Comparison of ENCODE assay signal across 8 cellular contexts in genomic region chr12:54411398-54412241, GRCh38. TPM values are rescaled to one million over a fixed set of nuclear protein-coding genes. Genes with fewer than 3 reads are reported as not detected.
A peak's percentile ranks its signal among the peaks of the same experiment; 100 is the strongest.
DNase-seq lines count a peak whose midpoint lies in the region; ATAC-seq and TF ChIP-seq lines count a peak whose summit lies in the region.

No MANE protein-coding gene starts in this region.

- CTCF ChIA-PET in A673 (lab: Charles Lee): interaction anchor here (0.6 to 1.8 kb wide), 3 partner anchors 12 to 28 kb away, joined by 4 to 12 read pairs (median 4); no protein-coding TSS in a partner anchor

- H3K36me3 ChIP-seq in A673 (ENCODE audit: insufficient read depth, low read length, poor library complexity, severe bottlenecking) (peaks cover 26% of the 10 kb centered on the region), Loucy (ENCODE audit: insufficient read depth, low read length) (peaks cover 44% of the 10 kb centered on the region)

- H3F3A ChIP-seq in Loucy (ENCODE audit: low read depth): peaks cover 9% of the 10 kb centered on the region; the same call in 1 of the 2 replicates

- BruUV-seq in A673 (replicated peaks; lab: Mats Ljungman, UMichigan): no TSS peak

- H3K36me3 Mint-ChIP-seq in activated T-cell treated with anti-CD3 and anti-CD28 coated beads, Interleukin-2, amount 50 U/mL, for 4 hours (ENCODE audit: insufficient read depth): peaks cover 12% of the 10 kb centered on the region
- H3K36me3 Mint-ChIP-seq in type B pancreatic cell: no peaks in the 10 kb centered on the region

- DNase-seq in A673 (ENCODE audit: low spot score) (peak; percentile 73), fibroblast of pulmonary artery (ENCODE audit: low read depth) (peak; percentile 90), renal cortical epithelial cell (ENCODE audit: low read depth) (peak; percentile 93), NCI-H2107 (lab: John Stamatoyannopoulos, UW) (no peak), mucosa of gallbladder (ENCODE audit: low spot score) (no peak), type B pancreatic cell (ENCODE audit: extremely low spot score, unreplicated experiment) (no peak)
- peak; percentile 37 for DNase-seq in activated T-cell treated with anti-CD3 and anti-CD28 coated beads, Interleukin-2, amount 50 U/mL, for 4 hours

- H3K79me2 ChIP-seq in Loucy (ENCODE audit: insufficient read depth, low read length): peaks cover 81% of the 10 kb centered on the region

- H3K4me3 Mint-ChIP-seq in activated T-cell treated with anti-CD3 and anti-CD28 coated beads, Interleukin-2, amount 50 U/mL, for 4 hours: peak overlapping the region; percentile 46
- H3K4me3 Mint-ChIP-seq in type B pancreatic cell: no peak overlapping the region

- no peak overlapping the region for H3K4me3 ChIP-seq in A673 (ENCODE audit: low read depth, low read length, poor library complexity, severe bottlenecking)
- H3K4me3 ChIP-seq in Loucy (ENCODE audit: low read length, poor library complexity, severe bottlenecking): peak overlapping the region; percentile 85
- no peak overlapping the region for H3K4me3 ChIP-seq in fibroblast of pulmonary artery (replicated peaks; ENCODE audit: low read depth, low read length)

- no peaks in the 10 kb centered on the region for H3K9me3 ChIP-seq in A673 (ENCODE audit: low read depth, low read length, poor library complexity, severe bottlenecking)
- no peaks in the 10 kb centered on the region for H3K9me3 ChIP-seq in Loucy (ENCODE audit: insufficient read depth, low read depth, low read length)

- ATAC-seq in activated T-cell treated with anti-CD3 and anti-CD28 coated beads, Interleukin-2, amount 50 U/mL, for 4 hours: peak; percentile 79 to 84

- peak overlapping the region; percentile 100 for H3K4me2 ChIP-seq in Loucy (ENCODE audit: low read depth, low read length, poor library complexity, severe bottlenecking)

- peaks cover 18% of the 10 kb centered on the region for H4K20me1 ChIP-seq in Loucy (ENCODE audit: insufficient read depth, low read length, poor library complexity, severe bottlenecking)

- no peaks in the 10 kb centered on the region for H3K9me2 ChIP-seq in Loucy (replicated peaks; ENCODE audit: low read depth, low read length)

- H3K9me3 Mint-ChIP-seq in activated T-cell treated with anti-CD3 and anti-CD28 coated beads, Interleukin-2, amount 50 U/mL, for 4 hours: no peaks in the 10 kb centered on the region
- no peaks in the 10 kb centered on the region for H3K9me3 Mint-ChIP-seq in type B pancreatic cell

- no peaks in the 10 kb centered on the region for H3K27me3 Mint-ChIP-seq in activated T-cell treated with anti-CD3 and anti-CD28 coated beads, Interleukin-2, amount 50 U/mL, for 4 hours (ENCODE audit: low read depth)
- peaks cover 15% of the 10 kb centered on the region for H3K27me3 Mint-ChIP-seq in type B pancreatic cell

- no peak for TF ChIP-seq CTCF in A673 (conservative IDR thresholded peaks at IDR 0.05; ENCODE audit: low read depth, low read length)
- no peak for TF ChIP-seq CTCF in Loucy (conservative IDR thresholded peaks at IDR 0.05; ENCODE audit: low read length)
- TF ChIP-seq CTCF in fibroblast of pulmonary artery (IDR thresholded peaks at IDR 0.05; ENCODE audit: low read length, missing control alignments): no peak
- no peak for TF ChIP-seq CTCF in type B pancreatic cell (conservative IDR thresholded peaks at IDR 0.05)

- no peak overlapping the region for H3K27ac Mint-ChIP-seq in type B pancreatic cell

- no peak overlapping the region for H2AFZ ChIP-seq in Loucy (ENCODE audit: low read length)

- peaks cover 72% of the 10 kb centered on the region for H3K4me1 Mint-ChIP-seq in activated T-cell treated with anti-CD3 and anti-CD28 coated beads, Interleukin-2, amount 50 U/mL, for 4 hours (ENCODE audit: low read depth)
- peaks cover 9% of the 10 kb centered on the region for H3K4me1 Mint-ChIP-seq in type B pancreatic cell (ENCODE audit: unreplicated experiment)

- H3K27me3 ChIP-seq in A673 (replicated peaks; ENCODE audit: insufficient read depth, low read depth, low read length, poor library complexity): no peaks in the 10 kb centered on the region
- H3K27me3 ChIP-seq in Loucy (ENCODE audit: insufficient read depth, low read length, poor library complexity, severe bottlenecking): no peaks in the 10 kb centered on the region

- POLR2A ChIA-PET in A673 (lab: Charles Lee; ENCODE audit: low non-redundant PET): no interaction called here

- intact Hi-C loops in A673 (cut with micrococcal nuclease; ENCODE audit: unreplicated experiment): no loop called here

- H3K9ac ChIP-seq in Loucy (ENCODE audit: low read depth, low read length, poor library complexity, severe bottlenecking): peak overlapping the region; percentile 99

- peak overlapping the region; percentile 77 for H3K27ac ChIP-seq in A673 (ENCODE audit: low read depth, low read length, poor library complexity, severe bottlenecking)

- H3K4me1 ChIP-seq in A673 (ENCODE audit: insufficient read depth, low read length, poor library complexity, severe bottlenecking) (peaks cover 49% of the 10 kb centered on the region), Loucy (ENCODE audit: insufficient read depth, low read length, poor library complexity, severe bottlenecking) (peaks cover 58% of the 10 kb centered on the region)

RNA-seq across cellular contexts. Expression of gene ITGA5, which starts 7.4 kb away (rescaled TPM):
- 96.8 and 108 TPM in 2 replicates for total RNA-seq in A673 (2021)
- total RNA-seq in activated T-cell treated with anti-CD3 and anti-CD28 coated beads, Interleukin-2, amount 50 U/mL, for 4 hours: 10 to 100 TPM in 2 of 3 donors, 1 to 10 TPM in 1; 9.3 to 16.4 (median 12.4) TPM
- 112 and 143 TPM in 2 replicates for total RNA-seq in renal cortical epithelial cell
- total RNA-seq in mucosa of gallbladder: 39.3 TPM
- 2.5 and 25.9 TPM in 2 replicates for total RNA-seq in type B pancreatic cell (ENCODE audit: low replicate concordance)

RNA-seq across cellular contexts. Expression of gene ZNF385A, which starts 27.1 kb away (rescaled TPM):
- total RNA-seq in A673 (2021): 17.5 and 26.8 TPM in 2 replicates
- 1 to 10 TPM in 1 of 3 donors, under 1 TPM in 2; 0.48 to 1.1 (median 0.55) TPM for total RNA-seq in activated T-cell treated with anti-CD3 and anti-CD28 coated beads, Interleukin-2, amount 50 U/mL, for 4 hours
- 3.0 and 10.2 TPM in 2 replicates for total RNA-seq in renal cortical epithelial cell
- 11.4 TPM for total RNA-seq in mucosa of gallbladder
- 29.5 and 47.3 TPM in 2 replicates for total RNA-seq in type B pancreatic cell (ENCODE audit: low replicate concordance)

RNA-seq across cellular contexts. Expression of gene GPR84, which starts 47.3 kb away (rescaled TPM):
- total RNA-seq in A673 (2021) (not detected in 2 replicates), renal cortical epithelial cell (not detected in 2 replicates), mucosa of gallbladder (1.8 TPM), type B pancreatic cell (ENCODE audit: low replicate concordance) (not detected in 2 replicates)
- under 1 TPM in 2 of 3 donors, not detected in 1; 0.13 to 0.49 TPM for total RNA-seq in activated T-cell treated with anti-CD3 and anti-CD28 coated beads, Interleukin-2, amount 50 U/mL, for 4 hours

Comparison
In these comparisons a context has a peak if more than half of its experiments do, and no peak if none do; other contexts are left out.
1. DNase-seq: peak in A673 (single experiment), activated T-cell treated with anti-CD3 and anti-CD28 coated beads, Interleukin-2, amount 50 U/mL, for 4 hours (single experiment), fibroblast of pulmonary artery (single experiment) and renal cortical epithelial cell (single experiment); none in NCI-H2107 (single experiment), mucosa of gallbladder (single experiment) and type B pancreatic cell (single experiment).